8 cellular contexts compared by ENCODE assay signal in genomic region chr19:584240-585001, GRCh38. TPM values are rescaled to one million over a fixed set of nuclear protein-coding genes. Genes with fewer than 3 reads are reported as not detected.
DNase-seq lines count a peak whose midpoint lies in the region; TF ChIP-seq lines count a peak whose summit lies in the region.

No MANE protein-coding gene starts in this region.

- peaks cover 9% of the 10 kb centered on the region for H3K36me3 ChIP-seq in H7 (replicated peaks; ENCODE audit: control insufficient read depth, insufficient read depth, low read length)

- H3K9me3 Mint-ChIP-seq in T-helper 2 cell treated with Interferon-gamma antibody and Interleukin-4, amounts not matched to agents 5 μg/mL and 100 μg/mL, for 36 hours, result no peaks in the 10 kb centered on the region

- H3K27me3 ChIP-seq in H7 (ENCODE audit: control insufficient read depth, insufficient read depth, low read length), result peaks cover 13% of the 10 kb centered on the region

- no peak overlapping the region for H3K27ac Mint-ChIP-seq in T-helper 2 cell treated with Interferon-gamma antibody and Interleukin-4, amounts not matched to agents 5 μg/mL and 100 μg/mL, for 36 hours

- peak in 1 of 3 donors; percentile 65 for TF ChIP-seq CTCF in lower leg skin (IDR thresholded peaks at IDR 0.05)

- H3K36me3 Mint-ChIP-seq in T-helper 2 cell treated with Interferon-gamma antibody and Interleukin-4, amounts not matched to agents 5 μg/mL and 100 μg/mL, for 36 hours (ENCODE audit: low read depth), result peaks cover 6% of the 10 kb centered on the region

- peaks cover 2% of the 10 kb centered on the region for H3K4me1 Mint-ChIP-seq in T-helper 2 cell treated with Interferon-gamma antibody and Interleukin-4, amounts not matched to agents 5 μg/mL and 100 μg/mL, for 36 hours (ENCODE audit: low read depth)

- H3K4me3 Mint-ChIP-seq in T-helper 2 cell treated with Interferon-gamma antibody and Interleukin-4, amounts not matched to agents 5 μg/mL and 100 μg/mL, for 36 hours, result no peak overlapping the region

- H3K4me3 ChIP-seq in H7 (ENCODE audit: insufficient read depth, low read depth, low read length), result no peak overlapping the region
- H3K4me3 ChIP-seq in lower leg skin (ENCODE audit: low read depth, poor library complexity, severe bottlenecking), result no peak overlapping the region

- intact Hi-C loops in lower leg skin (cut with DNase I; ENCODE audit: low total_unique reads), result no loop called here

- 32 to 35% methylated on average over 36 to 38 of the region's 38 CpGs for WGBS in lower leg skin, 2 donors

- H3K27me3 Mint-ChIP-seq in T-helper 2 cell treated with Interferon-gamma antibody and Interleukin-4, amounts not matched to agents 5 μg/mL and 100 μg/mL, for 36 hours (ENCODE audit: low read depth), result peaks cover 11% of the 10 kb centered on the region

- TF ChIP-seq POLR2A in lower leg skin (IDR thresholded peaks at IDR 0.05), result no peak

- DNase-seq in AG20443 (ENCODE audit: low spot score), result peak; percentile 82
- DNase-seq in H7, result peak; percentile 98
- DNase-seq in T-helper 2 cell treated with Interferon-gamma antibody and Interleukin-4, amounts not matched to agents 5 μg/mL and 100 μg/mL, for 36 hours (ENCODE audit: low spot score), result peak; percentile 48
- DNase-seq in astrocyte of the hippocampus (ENCODE audit: low read depth, low spot score), result peak; percentile 83
- peak; percentile 88 for DNase-seq in iPS-NIHi7 (ENCODE audit: extremely low spot score)
- DNase-seq in stimulated activated CD4-positive, alpha-beta T cell treated with anti-CD3 and anti-CD28 coated beads, TNF-alpha, amount 100 ng/mL, for 4 hours (ENCODE audit: low read depth in 3 of 3), result peak in 2 of 3 experiments; percentile 40 to 44
- DNase-seq in NCI-H510A treated with DMSO at 0.1 percent for 48 hours (lab: John Stamatoyannopoulos, UW), result no peak
- DNase-seq in lower leg skin (ENCODE audit: low spot score in 2 of 2), result no peak

RNA-seq across cellular contexts. Expression of gene HCN2, which starts 5.3 kb away (rescaled TPM):
- 1.8 and 3.1 TPM in 2 replicates for total RNA-seq in H7 (2014; rRNA removed; shearing (Covaris generic))
- 1 to 10 TPM in 2 of 4 donors, under 1 TPM in 2; 0.21 to 1.7 (median 1.1) TPM for total RNA-seq in lower leg skin

RNA-seq across cellular contexts. Expression of gene BSG, which starts 12.0 kb away (rescaled TPM):
- 1,035 and 1,167 TPM in 2 replicates for total RNA-seq in H7 (2014; rRNA removed; shearing (Covaris generic))
- 100 to 1,000 TPM; 288 to 344 (median 307) TPM for total RNA-seq in lower leg skin

RNA-seq across cellular contexts. Expression of gene GZMM, which starts 40.6 kb away (rescaled TPM):
- total RNA-seq in H7 (2014; rRNA removed; shearing (Covaris generic)), result 0.38 and 1.6 TPM in 2 replicates
- 1 to 10 TPM in 2 of 4 donors, under 1 TPM in 1, not detected in 1; 0.29 to 1.5 (median 1.3) TPM for total RNA-seq in lower leg skin

RNA-seq across cellular contexts. Expression of gene POLRMT, which starts 48.9 kb away (rescaled TPM):
- total RNA-seq in H7 (2014; rRNA removed; shearing (Covaris generic)), result 120 and 128 TPM in 2 replicates
- total RNA-seq in lower leg skin, result 10 to 100 TPM; 37.8 to 61.1 (median 46.9) TPM

RNA-seq across cellular contexts. Expression of gene CDC34, which starts 52.9 kb away (rescaled TPM):
- total RNA-seq in H7 (2014; rRNA removed; shearing (Covaris generic)), result 180 and 192 TPM in 2 replicates
- 100 to 1,000 TPM; 129 to 214 (median 140) TPM for total RNA-seq in lower leg skin

Comparison
In these comparisons a context has a peak if more than half of its experiments do, and no peak if none do; other contexts are left out.
1. DNase-seq: peak in AG20443 (single experiment), H7 (single experiment), T-helper 2 cell treated with Interferon-gamma antibody and Interleukin-4, amounts not matched to agents 5 μg/mL and 100 μg/mL, for 36 hours (single experiment), astrocyte of the hippocampus (single experiment), iPS-NIHi7 (single experiment) and stimulated activated CD4-positive, alpha-beta T cell treated with anti-CD3 and anti-CD28 coated beads, TNF-alpha, amount 100 ng/mL, for 4 hours (2 of 3); none in NCI-H510A treated with DMSO at 0.1 percent for 48 hours (single experiment) and lower leg skin (0 of 2).